1 cellular context compared by ENCODE assay signal in the genomic region with DNA sequence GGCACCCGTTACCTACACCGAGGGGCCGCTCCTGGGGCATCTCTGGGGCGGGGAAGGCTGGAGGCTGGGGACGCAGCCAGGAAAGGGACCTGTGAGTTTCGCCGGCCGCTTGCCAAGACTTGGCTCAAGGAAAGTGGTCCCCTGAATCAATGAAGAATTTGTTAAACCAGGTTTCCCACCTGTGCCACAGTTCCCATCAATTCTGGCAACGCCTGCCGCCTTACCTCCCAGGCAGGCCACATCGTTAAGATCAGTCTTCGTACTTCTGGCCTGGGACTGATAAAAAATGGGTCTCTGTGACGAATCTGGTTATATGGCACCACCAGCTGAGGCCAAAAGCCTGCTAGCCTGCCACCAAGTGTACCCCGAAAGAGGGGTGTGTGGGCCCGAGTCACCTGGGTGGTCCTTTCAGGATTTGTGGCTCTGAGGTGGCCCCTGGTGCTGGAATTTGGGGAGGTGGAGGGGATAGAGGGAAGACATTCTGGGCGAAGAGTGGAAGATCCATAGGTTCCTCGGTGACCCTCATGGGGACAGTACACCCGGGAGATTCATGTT.
TF ChIP-seq lines count a peak whose summit lies in the region.

No MANE protein-coding gene starts in this region.

TF ChIP-seq in liver, 16 proteins besides CTCF, POLR2A, EP300 and RAD21 (continued from another document):
- TF ChIP-seq, protein P1, sequence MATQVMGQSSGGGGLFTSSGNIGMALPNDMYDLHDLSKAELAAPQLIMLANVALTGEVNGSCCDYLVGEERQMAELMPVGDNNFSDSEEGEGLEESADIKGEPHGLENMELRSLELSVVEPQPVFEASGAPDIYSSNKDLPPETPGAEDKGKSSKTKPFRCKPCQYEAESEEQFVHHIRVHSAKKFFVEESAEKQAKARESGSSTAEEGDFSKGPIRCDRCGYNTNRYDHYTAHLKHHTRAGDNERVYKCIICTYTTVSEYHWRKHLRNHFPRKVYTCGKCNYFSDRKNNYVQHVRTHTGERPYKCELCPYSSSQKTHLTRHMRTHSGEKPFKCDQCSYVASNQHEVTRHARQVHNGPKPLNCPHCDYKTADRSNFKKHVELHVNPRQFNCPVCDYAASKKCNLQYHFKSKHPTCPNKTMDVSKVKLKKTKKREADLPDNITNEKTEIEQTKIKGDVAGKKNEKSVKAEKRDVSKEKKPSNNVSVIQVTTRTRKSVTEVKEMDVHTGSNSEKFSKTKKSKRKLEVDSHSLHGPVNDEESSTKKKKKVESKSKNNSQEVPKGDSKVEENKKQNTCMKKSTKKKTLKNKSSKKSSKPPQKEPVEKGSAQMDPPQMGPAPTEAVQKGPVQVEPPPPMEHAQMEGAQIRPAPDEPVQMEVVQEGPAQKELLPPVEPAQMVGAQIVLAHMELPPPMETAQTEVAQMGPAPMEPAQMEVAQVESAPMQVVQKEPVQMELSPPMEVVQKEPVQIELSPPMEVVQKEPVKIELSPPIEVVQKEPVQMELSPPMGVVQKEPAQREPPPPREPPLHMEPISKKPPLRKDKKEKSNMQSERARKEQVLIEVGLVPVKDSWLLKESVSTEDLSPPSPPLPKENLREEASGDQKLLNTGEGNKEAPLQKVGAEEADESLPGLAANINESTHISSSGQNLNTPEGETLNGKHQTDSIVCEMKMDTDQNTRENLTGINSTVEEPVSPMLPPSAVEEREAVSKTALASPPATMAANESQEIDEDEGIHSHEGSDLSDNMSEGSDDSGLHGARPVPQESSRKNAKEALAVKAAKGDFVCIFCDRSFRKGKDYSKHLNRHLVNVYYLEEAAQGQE (IDR thresholded peaks at IDR 0.05): no peak
- TF ChIP-seq TAF1 (conservative IDR thresholded peaks at IDR 0.05): no peak
- TF ChIP-seq, protein P2, sequence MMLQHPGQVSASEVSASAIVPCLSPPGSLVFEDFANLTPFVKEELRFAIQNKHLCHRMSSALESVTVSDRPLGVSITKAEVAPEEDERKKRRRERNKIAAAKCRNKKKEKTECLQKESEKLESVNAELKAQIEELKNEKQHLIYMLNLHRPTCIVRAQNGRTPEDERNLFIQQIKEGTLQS (IDR thresholded peaks at IDR 0.05): no peak
